2 cellular contexts compared by ENCODE assay signal in genomic region chr16:18587141-18587540, GRCh38.
A peak's percentile ranks its signal among the peaks of the same experiment; 100 is the strongest.
TF ChIP-seq lines count a peak whose summit lies in the region.

No MANE protein-coding gene starts in this region.

TF ChIP-seq in K562, 482 proteins besides CTCF, POLR2A, EP300 and RAD21:
- TF ChIP-seq USF1 (CRISPR knock-in tag; IDR thresholded peaks at IDR 0.05), result peak; percentile 53; the same call in 1 of the 2 replicates
TF ChIP-seq in K562: peak in this region for 1; not testable (repeated sequence) for 481.

TF ChIP-seq in HepG2, 621 proteins besides CTCF, POLR2A, EP300 and RAD21:
- TF ChIP-seq NFYC (CRISPR knock-in tag; IDR thresholded peaks at IDR 0.05), result peak; percentile 39
